Comparison of ENCODE assay signal across 8 cellular contexts in genomic region chr1:26810105-26810504, GRCh38. TPM values are rescaled to one million over a fixed set of nuclear protein-coding genes. Genes with fewer than 3 reads are reported as not detected.
A peak's percentile ranks its signal among the peaks of the same experiment; 100 is the strongest.
DNase-seq lines count a peak whose midpoint lies in the region; ATAC-seq, FAIRE-seq and TF ChIP-seq lines count a peak whose summit lies in the region.
"Not testable (repeated sequence)": the region's sequence is repeated elsewhere in the genome, so short reads cannot be mapped to it uniquely, and the experiment has no call there.

No MANE protein-coding gene starts in this region.

- H3K27ac ChIP-seq in A549, result peak overlapping the region; percentile 25 to 64; a peak in 2 of 6 replicates
- H3K27ac ChIP-seq in small intestine (ENCODE audit: low read depth in 1 of 2, low read length in 1 of 2), result not testable (repeated sequence)

- DNase-seq in A549 (ENCODE audit: low read depth in 1 of 2, low spot score in 1 of 2), result peak; percentile 41 to 64
- peak; percentile 84 for DNase-seq in GM12865 (ENCODE audit: low read depth)
- DNase-seq in NCI-H1092 (lab: John Stamatoyannopoulos, UW), result peak; percentile 63
- peak; percentile 28 to 61 for DNase-seq in SHP77 (lab: John Stamatoyannopoulos, UW)
- peak; percentile 89 for DNase-seq in activated CD8-positive, alpha-beta memory T cell treated with anti-CD3 and anti-CD28 coated beads, Interleukin-2, amount 10 ng/mL, durations not matched to agents 7 days and 5 days
- DNase-seq in dedifferentiated amniotic fluid mesenchymal stem cell (ENCODE audit: extremely low spot score), result peak; percentile 72
- DNase-seq in islet precursor cell, result peak; percentile 77
- DNase-seq in small intestine, result peak; percentile 76

- CTCF ChIA-PET in A549 (lab: Yijun Ruan, JAX), result interaction anchor here (0.6 to 4.2 kb wide), 25 partner anchors 11 to 471 kb away, joined by 3 to 69 read pairs (median 5); partner anchors contain the start of gene GPN2
- CTCF ChIA-PET in activated CD8-positive, alpha-beta memory T cell treated with anti-CD3 and anti-CD28 coated beads, Interleukin-2, amount 10 ng/mL, durations not matched to agents 7 days and 5 days (lab: Charles Lee), result interaction anchor here (0.6 to 5.6 kb wide), 20 partner anchors 11 to 275 kb away, joined by 4 to 108 read pairs (median 8); partner anchors contain the start of genes PIGV and ZDHHC18

- FAIRE-seq in A549 (lab: Jason Lieb, UNC); small intestine (lab: Jason Lieb, UNC): not testable (repeated sequence)

- not testable (repeated sequence) for TF ChIP-seq POLR2A in A549 (IDR thresholded peaks at IDR 0.05; ENCODE audit: low read length)

- H3K4me1 ChIP-seq in A549; small intestine (ENCODE audit: control insufficient read depth in 2 of 2, insufficient read depth in 1 of 2, low read depth in 1 of 2, low read length in 1 of 2): not testable (repeated sequence)

- not testable (repeated sequence) for H3K27me3 ChIP-seq in small intestine (ENCODE audit: control insufficient read depth in 2 of 2, insufficient read depth in 2 of 2, low read length in 2 of 2)

- peak overlapping the region; percentile 79 for H3K27ac Mint-ChIP-seq in activated CD8-positive, alpha-beta memory T cell treated with anti-CD3 and anti-CD28 coated beads, Interleukin-2, amount 10 ng/mL, durations not matched to agents 7 days and 5 days

- WGBS in A549 (ENCODE audit: missing lambda C conversion rate), result 55% methylated on average over 11 of the region's 11 CpGs
- 53 to 55% (median 53%) methylated on average over 11 of the region's 11 CpGs for WGBS in small intestine, 3 donors

- POLR2A ChIA-PET in A549 (lab: Yijun Ruan, JAX), result not testable (repeated sequence)

- peak; percentile 59 for TF ChIP-seq CTCF in A549 (IDR thresholded peaks at IDR 0.05)
- TF ChIP-seq CTCF in GM12865 (IDR thresholded peaks at IDR 0.05; ENCODE audit: insufficient read depth, low read depth, low read length, missing control alignments), result peak; percentile 76

- not testable (repeated sequence) for H3K36me3 ChIP-seq in small intestine (ENCODE audit: control insufficient read depth in 2 of 2, insufficient read depth in 2 of 2, low read length in 2 of 2)

- not testable (repeated sequence) for H3K27me3 Mint-ChIP-seq in activated CD8-positive, alpha-beta memory T cell treated with anti-CD3 and anti-CD28 coated beads, Interleukin-2, amount 10 ng/mL, durations not matched to agents 7 days and 5 days

- peak; percentile 41 to 53; a peak in 3 of 5 replicates for TF ChIP-seq RAD21 in A549 (conservative IDR thresholded peaks at IDR 0.05 in 1 of 2, IDR thresholded peaks at IDR 0.05 in 1 of 2)

- not testable (repeated sequence) for TF ChIP-seq EP300 in A549 (IDR thresholded peaks at IDR 0.05)

- H3K4me3 Mint-ChIP-seq in activated CD8-positive, alpha-beta memory T cell treated with anti-CD3 and anti-CD28 coated beads, Interleukin-2, amount 10 ng/mL, durations not matched to agents 7 days and 5 days, result not testable (repeated sequence)

- H3K4me2 ChIP-seq in A549, result peak overlapping the region; percentile 54; the same call in 1 of the 3 replicates

- ATAC-seq in A549, result peak; percentile 79 to 80; a peak in 5 of 6 replicates
- peak; percentile 80 for ATAC-seq in activated CD8-positive, alpha-beta memory T cell treated with anti-CD3 and anti-CD28 coated beads, Interleukin-2, amount 10 ng/mL, durations not matched to agents 7 days and 5 days

- H3K9me3 ChIP-seq in A549; small intestine (ENCODE audit: control insufficient read depth, low read depth): not testable (repeated sequence)

- H3K4me3 ChIP-seq in A549; GM12865 (ENCODE audit: low read depth, low read length); small intestine (ENCODE audit: low read depth in 1 of 2, low read length in 2 of 2): not testable (repeated sequence)

- not testable (repeated sequence) for H3K9me3 Mint-ChIP-seq in activated CD8-positive, alpha-beta memory T cell treated with anti-CD3 and anti-CD28 coated beads, Interleukin-2, amount 10 ng/mL, durations not matched to agents 7 days and 5 days (ENCODE audit: low read depth)

- H3K36me3 Mint-ChIP-seq in activated CD8-positive, alpha-beta memory T cell treated with anti-CD3 and anti-CD28 coated beads, Interleukin-2, amount 10 ng/mL, durations not matched to agents 7 days and 5 days, result not testable (repeated sequence)

- H3K4me1 Mint-ChIP-seq in activated CD8-positive, alpha-beta memory T cell treated with anti-CD3 and anti-CD28 coated beads, Interleukin-2, amount 10 ng/mL, durations not matched to agents 7 days and 5 days, result peaks cover 32% of the 10 kb centered on the region

TF ChIP-seq in A549, 52 proteins besides CTCF, POLR2A, EP300 and RAD21:
- TF ChIP-seq SMC3 (IDR thresholded peaks at IDR 0.05), result peak; percentile 54

RNA-seq across cellular contexts. Expression of gene ZDHHC18, which starts 16.4 kb away (rescaled TPM):
- polyA plus RNA-seq in A549 (2011; rRNA removed), result 20.0 and 27.0 TPM in 2 replicates
- 37.2 and 48.1 TPM in 2 replicates for polyA plus RNA-seq in A549 (2012; cell fraction: cytosol; rRNA removed)
- 44.4 and 45.8 TPM in 2 replicates for polyA plus RNA-seq in A549 (2012; cell fraction: nucleus; rRNA removed)
- polyA plus RNA-seq in A549 (2017; fragmentation: RNase III; extraction: RNeasy Plus Mini Kit Qiagen cat#74134 plus additional on column Dnase treatment), result 15.0 to 16.2 TPM (median 15.7 TPM) in 3 replicates
- polyA minus RNA-seq in A549 (2011; rRNA and poly(A)+ RNA removed), result 39.5 and 46.1 TPM in 2 replicates
- 10 to 100 TPM; 53.1 to 54.9 TPM for total RNA-seq in activated CD8-positive, alpha-beta memory T cell treated with anti-CD3 and anti-CD28 coated beads, Interleukin-2, amount 10 ng/mL, durations not matched to agents 7 days and 5 days
- polyA plus RNA-seq in small intestine, result 10 to 100 TPM in 1 of 3 donors, 1 to 10 TPM in 2; 7.2 to 10.5 (median 7.8) TPM

RNA-seq across cellular contexts. Expression of gene PIGV, which starts 22.4 kb away (rescaled TPM):
- polyA plus RNA-seq in A549 (2011; rRNA removed) (16.2 and 21.7 TPM in 2 replicates), A549 (2017; fragmentation: RNase III; extraction: RNeasy Plus Mini Kit Qiagen cat#74134 plus additional on column Dnase treatment) (6.1 to 7.0 TPM (median 6.6 TPM) in 3 replicates), small intestine (10 to 100 TPM in 1 of 3 donors, 1 to 10 TPM in 2; 3.4 to 12.9 (median 4.1) TPM)
- polyA plus RNA-seq in A549 (2012; cell fraction: cytosol; rRNA removed), result 4.3 and 7.3 TPM in 2 replicates
- 6.0 and 7.6 TPM in 2 replicates for polyA plus RNA-seq in A549 (2012; cell fraction: nucleus; rRNA removed)
- 23.4 and 30.7 TPM in 2 replicates for polyA minus RNA-seq in A549 (2011; rRNA and poly(A)+ RNA removed)
- total RNA-seq in activated CD8-positive, alpha-beta memory T cell treated with anti-CD3 and anti-CD28 coated beads, Interleukin-2, amount 10 ng/mL, durations not matched to agents 7 days and 5 days, result 1 to 10 TPM; 8.6 to 9.7 TPM

RNA-seq across cellular contexts. Expression of gene SFN, which starts 52.8 kb away (rescaled TPM):
- polyA plus RNA-seq in A549 (2011; rRNA removed) (31.0 and 39.8 TPM in 2 replicates), A549 (2017; fragmentation: RNase III; extraction: RNeasy Plus Mini Kit Qiagen cat#74134 plus additional on column Dnase treatment) (114 to 150 TPM (median 141 TPM) in 3 replicates), small intestine (100 to 1,000 TPM in 2 of 3 donors, 10 to 100 TPM in 1; 67.8 to 137 (median 128) TPM)
- polyA plus RNA-seq in A549 (2012; cell fraction: cytosol; rRNA removed), result 193 and 209 TPM in 2 replicates
- 145 and 174 TPM in 2 replicates for polyA plus RNA-seq in A549 (2012; cell fraction: nucleus; rRNA removed)
- polyA minus RNA-seq in A549 (2011; rRNA and poly(A)+ RNA removed), result 17.4 and 26.5 TPM in 2 replicates
- under 1 TPM in 1 of 2 experiments, not detected in 1; 0.73 TPM for total RNA-seq in activated CD8-positive, alpha-beta memory T cell treated with anti-CD3 and anti-CD28 coated beads, Interleukin-2, amount 10 ng/mL, durations not matched to agents 7 days and 5 days
